1 cellular context compared by ENCODE assay signal in the genomic region with DNA sequence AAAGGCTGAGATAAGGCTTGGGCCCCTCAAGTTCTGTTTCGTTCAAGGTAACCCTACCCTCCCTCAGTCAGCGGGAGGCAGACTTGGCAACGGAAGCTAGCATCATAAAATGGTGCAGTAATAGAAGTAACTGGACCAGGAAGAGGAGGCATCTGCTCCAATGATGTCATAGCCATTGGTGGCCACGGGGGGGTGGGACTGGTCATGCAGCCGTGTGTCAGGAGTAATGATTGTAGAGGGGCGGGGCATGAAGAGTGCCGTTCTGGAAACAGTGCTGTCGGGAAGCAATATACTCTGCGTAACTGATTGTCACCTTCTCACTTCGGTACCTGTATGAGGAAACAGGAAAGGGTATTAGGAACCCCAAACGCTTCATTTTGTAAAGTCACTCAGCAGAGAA.
A peak's percentile ranks its signal among the peaks of the same experiment; 100 is the strongest.
TF ChIP-seq lines count a peak whose summit lies in the region.

No MANE protein-coding gene starts in this region.

TF ChIP-seq in HEK293, 187 proteins besides CTCF, POLR2A, EP300 and RAD21 (continued from another document):
- TF ChIP-seq KLF16 (tag by site-specific recombination; IDR thresholded peaks at IDR 0.05) (0 out of 2 replicates have a peak, but pooled peaks have one; percentile 26), ZNF529 (tag by site-specific recombination; IDR thresholded peaks at IDR 0.05; ENCODE audit: insufficient replicate concordance) (no peak), KLF10 (tag by site-specific recombination; IDR thresholded peaks at IDR 0.05) (peak; percentile 40), ZNF19 (tag by site-specific recombination; IDR thresholded peaks at IDR 0.05; ENCODE audit: low read depth) (no peak), ZNF362 (tag by site-specific recombination; IDR thresholded peaks at IDR 0.05) (no peak), ZNF16 (tag by site-specific recombination; IDR thresholded peaks at IDR 0.05; ENCODE audit: low read depth) (no peak), HIC1 (tag by site-specific recombination; IDR thresholded peaks at IDR 0.05) (no peak), SCRT1 (tag by site-specific recombination; IDR thresholded peaks at IDR 0.05; ENCODE audit: borderline replicate concordance) (no peak), ZNF114 (tag by site-specific recombination; IDR thresholded peaks at IDR 0.05) (no peak), ZNF140 (tag by site-specific recombination; IDR thresholded peaks at IDR 0.05) (no peak), KLF9 (tag by site-specific recombination; IDR thresholded peaks at IDR 0.05; ENCODE audit: low read depth) (peak; percentile 67; the same call in 1 of the 2 replicates), ZNF426 (tag by site-specific recombination; IDR thresholded peaks at IDR 0.05) (no peak), ZNF138 (tag by site-specific recombination; IDR thresholded peaks at IDR 0.05; ENCODE audit: borderline replicate concordance) (no peak), ZNF398 (tag by site-specific recombination; IDR thresholded peaks at IDR 0.05) (no peak), SP2 (tag by site-specific recombination; IDR thresholded peaks at IDR 0.05) (peak; percentile 50), YY1 (tag by site-specific recombination; IDR thresholded peaks at IDR 0.05) (no peak), HOXA7 (CRISPR knock-in tag; IDR thresholded peaks at IDR 0.05; ENCODE audit: borderline replicate concordance) (no peak), ZNF544 (tag by site-specific recombination; IDR thresholded peaks at IDR 0.05) (no peak), ZNF514 (tag by site-specific recombination; IDR thresholded peaks at IDR 0.05) (no peak), ZNF146 (tag by site-specific recombination; IDR thresholded peaks at IDR 0.05) (no peak), ZNF248 (tag by site-specific recombination; IDR thresholded peaks at IDR 0.05) (no peak), SP3 (tag by site-specific recombination; IDR thresholded peaks at IDR 0.05) (no peak), ZNF830 (tag by site-specific recombination; IDR thresholded peaks at IDR 0.05; ENCODE audit: low read depth) (no peak), MYNN (tag by site-specific recombination; IDR thresholded peaks at IDR 0.05; ENCODE audit: borderline replicate concordance) (no peak), GLI4 (tag by site-specific recombination; IDR thresholded peaks at IDR 0.05) (no peak), ZNF670 (tag by site-specific recombination; IDR thresholded peaks at IDR 0.05; ENCODE audit: low read depth) (no peak), ZNF600 (tag by site-specific recombination; IDR thresholded peaks at IDR 0.05) (no peak), ZNF777 (tag by site-specific recombination; IDR thresholded peaks at IDR 0.05; ENCODE audit: borderline replicate concordance) (no peak), ATF2 (tag by site-specific recombination; IDR thresholded peaks at IDR 0.05; ENCODE audit: low read depth) (peak; percentile 94), SP7 (tag by site-specific recombination; IDR thresholded peaks at IDR 0.05) (0 out of 2 replicates have a peak, but pooled peaks have one; percentile 23), ZNF350 (tag by site-specific recombination; IDR thresholded peaks at IDR 0.05) (no peak), ZNF366 (tag by site-specific recombination; conservative IDR thresholded peaks at IDR 0.05) (0 out of 2 replicates have a peak, but pooled peaks have one; percentile 12), ZNF792 (tag by site-specific recombination; IDR thresholded peaks at IDR 0.05) (no peak), ZNF580 (tag by site-specific recombination; IDR thresholded peaks at IDR 0.05) (no peak), ZNF654 (tag by site-specific recombination; IDR thresholded peaks at IDR 0.05; ENCODE audit: low read depth) (no peak), ZNF629 (tag by site-specific recombination; IDR thresholded peaks at IDR 0.05) (peak; percentile 87), BCL11A (tag by site-specific recombination; IDR thresholded peaks at IDR 0.05; ENCODE audit: low read depth) (no peak), ZNF560 (tag by site-specific recombination; IDR thresholded peaks at IDR 0.05; ENCODE audit: borderline replicate concordance) (no peak), ZNF223 (tag by site-specific recombination; IDR thresholded peaks at IDR 0.05) (no peak), ZNF292 (tag by site-specific recombination; IDR thresholded peaks at IDR 0.05; ENCODE audit: borderline replicate concordance, low read depth) (no peak), ZBTB7A (tag by site-specific recombination; IDR thresholded peaks at IDR 0.05; ENCODE audit: low read depth) (no peak), ZNF155 (tag by site-specific recombination; IDR thresholded peaks at IDR 0.05) (no peak), ZNF624 (tag by site-specific recombination; IDR thresholded peaks at IDR 0.05) (no peak), ZNF274 (IDR thresholded peaks at IDR 0.05; ENCODE audit: low read length) (no peak), ZNF274 (tag by site-specific recombination; IDR thresholded peaks at IDR 0.05; ENCODE audit: borderline replicate concordance) (no peak), ZNF785 (tag by site-specific recombination; IDR thresholded peaks at IDR 0.05) (no peak), ZNF239 (tag by site-specific recombination; IDR thresholded peaks at IDR 0.05) (no peak), ZNF175 (tag by site-specific recombination; IDR thresholded peaks at IDR 0.05) (no peak)
- TF ChIP-seq, protein P1, sequence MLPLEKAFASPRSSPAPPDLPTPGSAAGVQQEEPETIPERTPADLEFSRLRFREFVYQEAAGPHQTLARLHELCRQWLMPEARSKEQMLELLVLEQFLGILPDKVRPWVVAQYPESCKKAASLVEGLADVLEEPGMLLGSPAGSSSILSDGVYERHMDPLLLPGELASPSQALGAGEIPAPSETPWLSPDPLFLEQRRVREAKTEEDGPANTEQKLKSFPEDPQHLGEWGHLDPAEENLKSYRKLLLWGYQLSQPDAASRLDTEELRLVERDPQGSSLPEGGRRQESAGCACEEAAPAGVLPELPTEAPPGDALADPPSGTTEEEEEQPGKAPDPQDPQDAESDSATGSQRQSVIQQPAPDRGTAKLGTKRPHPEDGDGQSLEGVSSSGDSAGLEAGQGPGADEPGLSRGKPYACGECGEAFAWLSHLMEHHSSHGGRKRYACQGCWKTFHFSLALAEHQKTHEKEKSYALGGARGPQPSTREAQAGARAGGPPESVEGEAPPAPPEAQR (tag by site-specific recombination; IDR thresholded peaks at IDR 0.05), result no peak
- TF ChIP-seq, protein P2, sequence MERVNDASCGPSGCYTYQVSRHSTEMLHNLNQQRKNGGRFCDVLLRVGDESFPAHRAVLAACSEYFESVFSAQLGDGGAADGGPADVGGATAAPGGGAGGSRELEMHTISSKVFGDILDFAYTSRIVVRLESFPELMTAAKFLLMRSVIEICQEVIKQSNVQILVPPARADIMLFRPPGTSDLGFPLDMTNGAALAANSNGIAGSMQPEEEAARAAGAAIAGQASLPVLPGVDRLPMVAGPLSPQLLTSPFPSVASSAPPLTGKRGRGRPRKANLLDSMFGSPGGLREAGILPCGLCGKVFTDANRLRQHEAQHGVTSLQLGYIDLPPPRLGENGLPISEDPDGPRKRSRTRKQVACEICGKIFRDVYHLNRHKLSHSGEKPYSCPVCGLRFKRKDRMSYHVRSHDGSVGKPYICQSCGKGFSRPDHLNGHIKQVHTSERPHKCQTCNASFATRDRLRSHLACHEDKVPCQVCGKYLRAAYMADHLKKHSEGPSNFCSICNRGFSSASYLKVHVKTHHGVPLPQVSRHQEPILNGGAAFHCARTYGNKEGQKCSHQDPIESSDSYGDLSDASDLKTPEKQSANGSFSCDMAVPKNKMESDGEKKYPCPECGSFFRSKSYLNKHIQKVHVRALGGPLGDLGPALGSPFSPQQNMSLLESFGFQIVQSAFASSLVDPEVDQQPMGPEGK (tag by site-specific recombination; IDR thresholded peaks at IDR 0.05), result peak; percentile 38
